ENCODE assay signal across 12 cellular contexts in genomic region chr4:47442980-47443379, GRCh38. TPM values are rescaled to one million over a fixed set of nuclear protein-coding genes. Genes with fewer than 3 reads are reported as not detected.
DNase-seq lines count a peak whose midpoint lies in the region; ATAC-seq, FAIRE-seq and TF ChIP-seq lines count a peak whose summit lies in the region.
"Had no signal": no experiment of that assay in that cellular context is flagged by ENCODE, and none has a peak within 500 bp of the region (broad histone marks: within the 10 kb centered on the region; RNA-seq: fewer than 3 reads in every experiment).

No MANE protein-coding gene starts in this region.

- TF ChIP-seq EP300 in GM12878 (IDR thresholded peaks at IDR 0.05; ENCODE audit: borderline replicate concordance in 1 of 2, control insufficient read depth in 1 of 2, low read depth in 2 of 2, low read length in 2 of 2) = no peak

- TF ChIP-seq POLR2A in GM12878 (IDR thresholded peaks at IDR 0.05; ENCODE audit: low read depth, low read length) = no peak
- no peak for TF ChIP-seq POLR2A in lower leg skin (IDR thresholded peaks at IDR 0.05)
- TF ChIP-seq POLR2A in GM12892 (IDR thresholded peaks at IDR 0.05; ENCODE audit: low read depth, low read length) = no peak

- WGBS in GM12878 (ENCODE audit: insufficient coverage, insufficient replicate concordance, low lambda C conversion rate, missing lambda C conversion rate) = 5% methylated on average over 5 of the region's 5 CpGs
- WGBS in lower leg skin, 2 donors = 66 to 84% methylated on average over 5 of the region's 5 CpGs

- SMC1A ChIA-PET in GM12878 (lab: Charles Lee; ENCODE audit: uncharacterized antibody, unreplicated experiment) = interaction anchor here (0.6 to 4.5 kb wide), 7 partner anchors 15 to 122 kb away, joined by 3 to 14 read pairs (median 4); no protein-coding TSS in a partner anchor

- FAIRE-seq in GM18507 (lab: Jason Lieb, UNC) (peak; percentile 5), GM12878 (lab: Jason Lieb, UNC) (no peak), GM12892 (lab: Jason Lieb, UNC) (no peak)

- RAD21 ChIA-PET in GM12878 (lab: Charles Lee; ENCODE audit: unreplicated experiment) = interaction anchor here (1.2 kb wide), 1 partner anchor 16 kb away, joined by 3 read pairs; no protein-coding TSS in a partner anchor

- no peak overlapping the region for H3K4me2 ChIP-seq in GM12878 (ENCODE audit: control insufficient read depth, insufficient read depth)

- H3K4me3 ChIP-seq in GM12878 = no peak overlapping the region
- H3K4me3 ChIP-seq in lower leg skin (ENCODE audit: low read depth, poor library complexity, severe bottlenecking) = no peak overlapping the region
- no peak overlapping the region for H3K4me3 ChIP-seq in effector memory CD4-positive, alpha-beta T cell (ENCODE audit: insufficient read depth, low read depth, low read length, poor library complexity, severe bottlenecking)
- H3K4me3 ChIP-seq: skin epidermis had no signal

- DNase-seq in GM18507 (ENCODE audit: extremely low spot score, insufficient read length, low read depth) (no peak), GM12878 (ENCODE audit: low read depth, low spot score) (no peak), lower leg skin (ENCODE audit: low spot score in 2 of 2) (no peak), omental fat pad (ENCODE audit: low spot score) (no peak), GM12892 (ENCODE audit: insufficient read length) (no peak)
- no peak for DNase-seq in effector memory CD4-positive, alpha-beta T cell
- DNase-seq: mesendoderm, NCI-H524 treated with DMSO at 0.1 percent for 48 hours had no signal

- BruUV-seq in GM12878 (replicated peaks; lab: Mats Ljungman, UMichigan) = no TSS peak

- no peak overlapping the region for H2AFZ ChIP-seq in GM12878 (ENCODE audit: control insufficient read depth, low read depth, low read length)

- no peaks in the 10 kb centered on the region for H3K36me3 ChIP-seq in GM12878 (ENCODE audit: control insufficient read depth in 2 of 2, insufficient read depth in 2 of 2, low read length in 1 of 2)
- H3K36me3 ChIP-seq in effector memory CD4-positive, alpha-beta T cell (ENCODE audit: control insufficient read depth, insufficient read depth, low read length) = no peaks in the 10 kb centered on the region

- no peak for TF ChIP-seq CTCF in GM12878 (IDR thresholded peaks at IDR 0.05 in 2 of 3, conservative IDR thresholded peaks at IDR 0.05 in 1 of 3; ENCODE audit: control insufficient read depth in 2 of 3, extremely low read depth in 1 of 3, insufficient read depth in 1 of 3, low read depth in 3 of 3, low read length in 3 of 3)
- no peak for TF ChIP-seq CTCF in lower leg skin (IDR thresholded peaks at IDR 0.05)
- no peak for TF ChIP-seq CTCF in omental fat pad (IDR thresholded peaks at IDR 0.05)

- no peak for TF ChIP-seq RAD21 in GM12878 (IDR thresholded peaks at IDR 0.05; ENCODE audit: insufficient read depth, low read depth, low read length)

- H3K4me1 ChIP-seq in GM12878 (ENCODE audit: control insufficient read depth, insufficient read depth, low read length) = peaks cover 3% of the 10 kb centered on the region; the same call in 1 of the 2 replicates
- H3K4me1 ChIP-seq in effector memory CD4-positive, alpha-beta T cell (ENCODE audit: control insufficient read depth, insufficient read depth, low read length, poor library complexity, severe bottlenecking) = no peaks in the 10 kb centered on the region

- peak; percentile 73 for ATAC-seq in GM21619 (IDR thresholded peaks at IDR 0.05; ENCODE audit: unreplicated experiment)
- ATAC-seq in HG03460 (IDR thresholded peaks at IDR 0.05; ENCODE audit: unreplicated experiment) = peak; percentile 87
- peak; percentile 62 for ATAC-seq in GM12878
- no peak for ATAC-seq in omental fat pad (ENCODE audit: low FRiP score)
- ATAC-seq: stimulated activated effector memory CD8-positive, alpha-beta T cell treated with anti-CD3 and anti-CD28 coated beads, Interleukin-12 subunit alpha, Interleukin-12 subunit beta, amount 100 ng/mL, for 72 hours had no signal

- intact Hi-C loops in GM12878 (cut with micrococcal nuclease; ENCODE audit: unreplicated experiment) (no loop called here), lower leg skin (cut with DNase I; ENCODE audit: low total_unique reads) (no loop called here)

- H3K27me3 ChIP-seq in GM12878 (replicated peaks in 1 of 2; ENCODE audit: control insufficient read depth in 2 of 2, insufficient read depth in 2 of 2, low read length in 1 of 2) = no peaks in the 10 kb centered on the region
- no peaks in the 10 kb centered on the region for H3K27me3 ChIP-seq in effector memory CD4-positive, alpha-beta T cell (replicated peaks; ENCODE audit: control insufficient read depth, insufficient read depth, low read length, poor library complexity, severe bottlenecking)

- in situ Hi-C loops in GM12878 (cut with MboI) = no loop called here

- CTCF ChIA-PET in GM12878 (lab: Yijun Ruan, JAX) = interaction anchor here (0.7 to 2.2 kb wide), 2 partner anchors 20 to 40 kb away, joined by 3 to 8 read pairs; no protein-coding TSS in a partner anchor

- H3K9me3 ChIP-seq in GM12878 (replicated peaks; ENCODE audit: control insufficient read depth, insufficient read depth, low read length) = no peaks in the 10 kb centered on the region
- no peaks in the 10 kb centered on the region for H3K9me3 ChIP-seq in effector memory CD4-positive, alpha-beta T cell (ENCODE audit: control insufficient read depth, low read length)

- H3K9ac ChIP-seq in GM12878 (ENCODE audit: control insufficient read depth, insufficient read depth, low read length) = no peak overlapping the region

- no peaks in the 10 kb centered on the region for H4K20me1 ChIP-seq in GM12878 (ENCODE audit: control insufficient read depth, insufficient read depth)

- POLR2A ChIA-PET in GM12878 (lab: Charles Lee) = interaction anchor here (1.0 kb wide), 1 partner anchor 28 kb away, joined by 3 read pairs; no protein-coding TSS in a partner anchor

- no peaks in the 10 kb centered on the region for H3K79me2 ChIP-seq in GM12878 (ENCODE audit: control insufficient read depth, insufficient read depth, low read length)

- no peak overlapping the region for H3K27ac ChIP-seq in GM12878 (ENCODE audit: control insufficient read depth, insufficient read depth)
- no peak overlapping the region for H3K27ac ChIP-seq in effector memory CD4-positive, alpha-beta T cell (ENCODE audit: insufficient read depth, low read length, poor library complexity, severe bottlenecking)

TF ChIP-seq in GM12878, 131 proteins besides CTCF, POLR2A, EP300 and RAD21 (continues in another document):
- no peak for TF ChIP-seq CREM (IDR thresholded peaks at IDR 0.05; ENCODE audit: low read depth)
- no peak for TF ChIP-seq HCFC1 (IDR thresholded peaks at IDR 0.05; ENCODE audit: low read length)
- TF ChIP-seq IKZF1 (conservative IDR thresholded peaks at IDR 0.05) = 0 out of 2 replicates have a peak, but pooled peaks have one; percentile 23
- no peak for TF ChIP-seq SUZ12 (IDR thresholded peaks at IDR 0.05; ENCODE audit: unreplicated experiment)
- no peak for TF ChIP-seq FOXM1 (IDR thresholded peaks at IDR 0.05; ENCODE audit: low read depth, low read length)
- peak in 1 of 2 experiments; percentile 21; a peak in 1 of 4 replicates for TF ChIP-seq IKZF2 (IDR thresholded peaks at IDR 0.05)
- no peak for TF ChIP-seq ETV6 (conservative IDR thresholded peaks at IDR 0.05 in 1 of 2, IDR thresholded peaks at IDR 0.05 in 1 of 2; ENCODE audit: borderline replicate concordance in 1 of 2, low read depth in 1 of 2)

RNA-seq across cellular contexts. Expression of gene COMMD8, which starts 20.5 kb away (rescaled TPM):
- total RNA-seq in GM12878 (2013; cell fraction: nucleolus; rRNA removed) = 9.2 and 9.9 TPM in 2 replicates
- total RNA-seq in GM12878 (2014; rRNA removed) (36.3 and 47.2 TPM in 2 replicates), GM12878 (2014; rRNA removed; fragmentation: Illumina TruSeq; extraction: Trizol) (36.4 and 38.5 TPM in 2 replicates), GM12878 (2021) (36.5 and 36.8 TPM in 2 replicates), lower leg skin (10 to 100 TPM; 12.0 to 16.7 (median 14.8) TPM), omental fat pad (10 to 100 TPM in 3 of 4 donors, 1 to 10 TPM in 1; 8.8 to 17.8 (median 13.6) TPM)
- polyA plus RNA-seq in GM12878 (2011; ENCODE audit: low read depth) = 12.9 TPM
- polyA plus RNA-seq in GM12878 (2011; rRNA removed) (58.3 and 104 TPM in 2 replicates), GM12878 (2014; fragmentation: Illumina TruSeq; extraction: Trizol) (28.6 and 31.8 TPM in 2 replicates), GM12878 (2014; fragmentation: Nextera tagmentation; extraction: Ambion mirVana) (100 to 1,000 TPM; 126 to 152 TPM), GM12878 (2014; rRNA removed) (23.2 and 27.6 TPM in 2 replicates), GM12878 (2016; fragmentation: Nextera tagmentation; extraction: Ambion mirVana) (100 to 1,000 TPM; 142 to 156 TPM)
- polyA plus RNA-seq in GM12878 (2011; cell fraction: cytosol; rRNA removed) = 14.0 and 14.9 TPM in 2 replicates
- polyA plus RNA-seq in GM12878 (2011; cell fraction: nucleus; rRNA removed) = 12.7 and 14.0 TPM in 2 replicates
- polyA plus RNA-seq in GM12878 (2012) = 22.9 and 23.4 TPM in 2 replicates
- 8.6 and 12.0 TPM in 2 replicates for polyA minus RNA-seq in GM12878 (2011; rRNA and poly(A)+ RNA removed)
- 6.0 and 8.0 TPM in 2 replicates for polyA minus RNA-seq in GM12878 (2011; cell fraction: cytosol; rRNA and poly(A)+ RNA removed)
- 7.1 and 7.5 TPM in 2 replicates for polyA minus RNA-seq in GM12878 (2011; cell fraction: nucleus; rRNA and poly(A)+ RNA removed)
- polyA plus RNA-seq in GM12892 (2012; ENCODE audit: missing spikeins) = 41.4 TPM

RNA-seq across cellular contexts. Expression of gene ATP10D, which starts 42.1 kb away (rescaled TPM):
- 101 and 123 TPM in 2 replicates for total RNA-seq in GM12878 (2013; cell fraction: nucleolus; rRNA removed)
- total RNA-seq in GM12878 (2014; rRNA removed) (16.5 and 20.3 TPM in 2 replicates), GM12878 (2014; rRNA removed; fragmentation: Illumina TruSeq; extraction: Trizol) (20.7 and 20.8 TPM in 2 replicates), GM12878 (2021) (30.0 and 31.7 TPM in 2 replicates), lower leg skin (10 to 100 TPM; 32.4 to 65.6 (median 39.3) TPM), omental fat pad (10 to 100 TPM; 10.2 to 19.9 (median 13.8) TPM)
- polyA plus RNA-seq in GM12878 (2011; ENCODE audit: low read depth) = 5.5 TPM
- polyA plus RNA-seq in GM12878 (2011; rRNA removed) (50.3 and 60.3 TPM in 2 replicates), GM12878 (2014; fragmentation: Illumina TruSeq; extraction: Trizol) (18.7 and 19.8 TPM in 2 replicates), GM12878 (2014; fragmentation: Nextera tagmentation; extraction: Ambion mirVana) (10 to 100 TPM; 10.2 to 18.0 TPM), GM12878 (2014; rRNA removed) (9.4 and 11.2 TPM in 2 replicates), GM12878 (2016; fragmentation: Nextera tagmentation; extraction: Ambion mirVana) (10 to 100 TPM; 19.4 to 25.6 TPM)
- polyA plus RNA-seq in GM12878 (2011; cell fraction: cytosol; rRNA removed) = 18.1 and 22.6 TPM in 2 replicates
- polyA plus RNA-seq in GM12878 (2011; cell fraction: nucleus; rRNA removed) = 42.1 and 55.4 TPM in 2 replicates
- polyA plus RNA-seq in GM12878 (2012) = 10.5 and 10.7 TPM in 2 replicates
- 97.4 and 201 TPM in 2 replicates for polyA minus RNA-seq in GM12878 (2011; rRNA and poly(A)+ RNA removed)
- 18.3 and 21.1 TPM in 2 replicates for polyA minus RNA-seq in GM12878 (2011; cell fraction: cytosol; rRNA and poly(A)+ RNA removed)
- polyA minus RNA-seq in GM12878 (2011; cell fraction: nucleus; rRNA and poly(A)+ RNA removed) = 67.3 and 81.0 TPM in 2 replicates
- polyA plus RNA-seq in GM12892 (2012; ENCODE audit: missing spikeins) = 11.8 TPM
